8 cellular contexts compared by ENCODE assay signal in the genomic region with DNA sequence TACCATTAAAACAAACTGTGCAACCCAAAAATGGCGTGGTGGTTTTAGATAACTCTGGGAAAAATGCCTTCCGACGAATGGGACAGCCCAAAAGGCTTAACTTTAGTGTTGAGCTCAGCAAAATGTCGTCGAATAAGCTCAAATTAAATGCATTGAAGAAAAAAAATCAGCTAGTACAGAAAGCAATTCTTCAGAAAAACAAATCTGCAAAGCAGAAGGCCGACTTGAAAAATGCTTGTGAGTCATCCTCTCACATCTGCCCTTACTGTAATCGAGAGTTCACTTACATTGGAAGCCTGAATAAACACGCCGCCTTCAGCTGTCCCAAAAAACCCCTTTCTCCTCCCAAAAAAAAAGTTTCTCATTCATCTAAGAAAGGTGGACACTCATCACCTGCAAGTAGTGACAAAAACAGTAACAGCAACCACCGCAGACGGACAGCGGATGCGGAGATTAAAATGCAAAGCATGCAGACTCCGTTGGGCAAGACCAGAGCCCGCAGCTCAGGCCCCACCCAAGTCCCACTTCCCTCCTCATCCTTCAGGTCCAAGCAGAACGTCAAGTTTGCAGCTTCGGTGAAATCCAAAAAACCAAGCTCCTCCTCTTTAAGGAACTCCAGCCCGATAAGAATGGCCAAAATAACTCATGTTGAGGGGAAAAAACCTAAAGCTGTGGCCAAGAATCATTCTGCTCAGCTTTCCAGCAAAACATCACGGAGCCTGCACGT.
DNase-seq lines count a peak whose midpoint lies in the region; ATAC-seq and TF ChIP-seq lines count a peak whose summit lies in the region.

No MANE protein-coding gene starts in this region.

- H3K4me2 ChIP-seq in GM23248 (ENCODE audit: unreplicated experiment) = peak overlapping the region; percentile 61

- peaks cover 5% of the 10 kb centered on the region; the same call in 1 of the 2 replicates for H4K20me1 ChIP-seq in GM23248 (ENCODE audit: insufficient read depth)

- peaks cover 62% of the 10 kb centered on the region for H3F3A ChIP-seq in GM23248 (ENCODE audit: insufficient read depth)

- H3K4me3 Mint-ChIP-seq in central memory CD8-positive, alpha-beta T cell = no peak overlapping the region
- no peak overlapping the region for H3K4me3 Mint-ChIP-seq in mesothelial cell of epicardium

- peaks cover 51% of the 10 kb centered on the region for H3K4me1 ChIP-seq in GM23248 (ENCODE audit: insufficient read depth)

- H3K27ac ChIP-seq in AG04450 (ENCODE audit: low read depth, low read length) = peak overlapping the region; percentile 74
- H3K27ac ChIP-seq in GM23248 = peak overlapping the region; percentile 52

- no peaks in the 10 kb centered on the region for H3K27me3 Mint-ChIP-seq in central memory CD8-positive, alpha-beta T cell
- no peaks in the 10 kb centered on the region for H3K27me3 Mint-ChIP-seq in mesothelial cell of epicardium (ENCODE audit: low read depth)

- POLR2A ChIA-PET in AG04450 (lab: Yijun Ruan, JAX) = interaction anchor here (0.8 to 2.8 kb wide), 2 partner anchors 33 to 81 kb away, joined by 4 to 18 read pairs; no protein-coding TSS in a partner anchor

- H3K9ac ChIP-seq in GM23248 = peak overlapping the region; percentile 52

- H2AFZ ChIP-seq in GM23248 = peak overlapping the region; percentile 23; the same call in 1 of the 2 replicates

- 4 to 5% methylated on average over 20 of the region's 20 CpGs for WGBS in GM23248 (ENCODE audit: low coverage in 1 of 2, low lambda C conversion rate in 2 of 2, missing lambda C conversion rate in 2 of 2), 2 experiments

- H3K79me2 ChIP-seq in GM23248 (ENCODE audit: insufficient read depth) = peaks cover 85% of the 10 kb centered on the region

- no peaks in the 10 kb centered on the region for H3K9me3 Mint-ChIP-seq in central memory CD8-positive, alpha-beta T cell
- H3K9me3 Mint-ChIP-seq in mesothelial cell of epicardium = no peaks in the 10 kb centered on the region

- peaks cover 33% of the 10 kb centered on the region for H3K36me3 ChIP-seq in GM23248 (ENCODE audit: low read depth)

- no peaks in the 10 kb centered on the region for H3K9me2 ChIP-seq in GM23248 (ENCODE audit: insufficient read depth)

- H3K36me3 Mint-ChIP-seq in central memory CD8-positive, alpha-beta T cell (ENCODE audit: insufficient read depth) = peaks cover 79% of the 10 kb centered on the region
- peaks cover 42% of the 10 kb centered on the region for H3K36me3 Mint-ChIP-seq in mesothelial cell of epicardium

- H3K27me3 ChIP-seq in AG04450 (ENCODE audit: control insufficient read depth, insufficient read depth, low read length) (no peaks in the 10 kb centered on the region), GM23248 (replicated peaks; ENCODE audit: insufficient read depth) (no peaks in the 10 kb centered on the region)

- in situ Hi-C loops in GM23248 (cut with MboI) = no loop called here

- peak overlapping the region; percentile 50 for H3K27ac Mint-ChIP-seq in central memory CD8-positive, alpha-beta T cell (ENCODE audit: low read depth)
- peak overlapping the region; percentile 37 for H3K27ac Mint-ChIP-seq in mesothelial cell of epicardium

- CTCF ChIA-PET in AG04450 (lab: Charles Lee) = interaction anchor here (1.0 to 1.4 kb wide), 4 partner anchors 14 to 33 kb away, joined by 3 to 4 read pairs (median 4); no protein-coding TSS in a partner anchor

- peaks cover 55% of the 10 kb centered on the region for H3K4me1 Mint-ChIP-seq in central memory CD8-positive, alpha-beta T cell
- H3K4me1 Mint-ChIP-seq in mesothelial cell of epicardium = peaks cover 32% of the 10 kb centered on the region

- TF ChIP-seq CTCF in AG04450 (IDR thresholded peaks at IDR 0.05; ENCODE audit: low read depth, low read length) (no peak), mesothelial cell of epicardium (IDR thresholded peaks at IDR 0.05; ENCODE audit: unreplicated experiment) (no peak)

- DNase-seq in AG04450 (ENCODE audit: low read depth, low spot score) = peak; percentile 48
- peak; percentile 86 for DNase-seq in GM23248
- DNase-seq in central memory CD8-positive, alpha-beta T cell (ENCODE audit: low spot score in 2 of 2) = no peak
- DNase-seq in mesothelial cell of epicardium (ENCODE audit: low spot score in 2 of 2, unreplicated experiment in 2 of 2) = no peak
- DNase-seq in mesenteric fat pad (ENCODE audit: low spot score) = no peak
- no peak for DNase-seq in DMS153 (lab: John Stamatoyannopoulos, UW)

- H3K9me3 ChIP-seq in AG04450 (ENCODE audit: control insufficient read depth, insufficient read depth, low read length) (0 out of 2 replicates have a peak, but pooled peaks cover 2% of the 10 kb centered on the region), GM23248 (ENCODE audit: low read depth) (no peaks in the 10 kb centered on the region)

- peak overlapping the region; percentile 8; the same call in 1 of the 2 replicates for H3K4me3 ChIP-seq in AG04450 (ENCODE audit: low read depth, low read length)
- peak overlapping the region; percentile 56 for H3K4me3 ChIP-seq in GM23248

- ATAC-seq in central memory CD8-positive, alpha-beta T cell (replicated peaks; ENCODE audit: extremely low read depth, poor library complexity, severe bottlenecking) = no peak
- ATAC-seq in GM18870 (IDR thresholded peaks at IDR 0.05; ENCODE audit: unreplicated experiment) = no peak
- no peak for ATAC-seq in HG03521 (IDR thresholded peaks at IDR 0.05; ENCODE audit: unreplicated experiment)

Comparison
In these comparisons a context has a peak if more than half of its experiments do, and no peak if none do; other contexts are left out.
1. DNase-seq: peak in AG04450 (single experiment) and GM23248 (single experiment); none in central memory CD8-positive, alpha-beta T cell (0 of 2), mesothelial cell of epicardium (0 of 2), mesenteric fat pad (single experiment) and DMS153 (single experiment).